8 cellular contexts compared by ENCODE assay signal in the genomic region with DNA sequence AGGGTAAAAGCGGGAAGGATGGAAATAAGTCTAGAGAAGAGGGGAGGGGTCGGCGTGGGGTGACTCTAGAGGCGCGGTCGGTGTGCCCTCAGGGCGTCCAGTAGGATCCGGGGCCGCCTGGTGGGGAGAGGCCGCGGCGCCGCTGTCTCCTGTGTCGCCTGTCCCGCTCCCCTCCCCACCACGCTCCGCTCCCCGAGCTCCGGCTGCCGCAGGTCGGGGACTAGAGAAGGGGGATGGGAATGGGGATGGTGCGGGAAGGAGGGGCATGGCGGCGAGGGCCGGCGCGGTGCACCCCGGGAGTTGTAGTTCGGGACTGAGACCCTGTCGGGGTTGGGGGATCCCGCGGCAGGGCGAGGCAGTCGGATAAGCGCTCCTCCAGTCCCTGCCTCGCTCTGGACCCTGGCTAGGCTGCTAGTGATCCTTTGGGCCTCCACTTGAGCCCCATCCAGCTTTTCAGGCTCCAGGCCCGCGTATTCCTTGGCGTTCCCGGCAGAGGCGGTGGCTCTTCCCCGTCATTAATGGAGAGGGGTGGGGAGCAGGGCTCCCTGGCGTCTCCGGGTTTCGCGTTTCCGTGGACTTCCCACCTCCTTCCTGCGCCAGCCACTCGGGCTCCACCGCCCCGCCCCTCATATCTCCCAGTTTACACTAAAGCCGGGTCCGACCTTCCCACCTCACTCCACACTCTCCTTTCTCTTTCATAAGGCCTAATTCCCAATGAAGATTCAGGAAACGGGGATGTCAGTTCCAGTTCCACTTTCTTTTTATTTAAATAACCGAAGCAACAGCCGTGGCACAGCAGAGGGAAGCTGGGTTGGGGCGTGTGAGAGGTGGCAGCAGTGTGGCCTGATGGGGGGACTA. TPM values are rescaled to one million over a fixed set of nuclear protein-coding genes. Genes with fewer than 3 reads are reported as not detected.
DNase-seq lines count a peak whose midpoint lies in the region; TF ChIP-seq lines count a peak whose summit lies in the region.

A gene with protein sequence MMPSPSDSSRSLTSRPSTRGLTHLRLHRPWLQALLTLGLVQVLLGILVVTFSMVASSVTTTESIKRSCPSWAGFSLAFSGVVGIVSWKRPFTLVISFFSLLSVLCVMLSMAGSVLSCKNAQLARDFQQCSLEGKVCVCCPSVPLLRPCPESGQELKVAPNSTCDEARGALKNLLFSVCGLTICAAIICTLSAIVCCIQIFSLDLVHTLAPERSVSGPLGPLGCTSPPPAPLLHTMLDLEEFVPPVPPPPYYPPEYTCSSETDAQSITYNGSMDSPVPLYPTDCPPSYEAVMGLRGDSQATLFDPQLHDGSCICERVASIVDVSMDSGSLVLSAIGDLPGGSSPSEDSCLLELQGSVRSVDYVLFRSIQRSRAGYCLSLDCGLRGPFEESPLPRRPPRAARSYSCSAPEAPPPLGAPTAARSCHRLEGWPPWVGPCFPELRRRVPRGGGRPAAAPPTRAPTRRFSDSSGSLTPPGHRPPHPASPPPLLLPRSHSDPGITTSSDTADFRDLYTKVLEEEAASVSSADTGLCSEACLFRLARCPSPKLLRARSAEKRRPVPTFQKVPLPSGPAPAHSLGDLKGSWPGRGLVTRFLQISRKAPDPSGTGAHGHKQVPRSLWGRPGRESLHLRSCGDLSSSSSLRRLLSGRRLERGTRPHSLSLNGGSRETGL (minus strand): TSS at position 241 of the 858 bp plus-strand sequence. CDS start 606 bp downstream, outside the sequence.

- H3K79me2 ChIP-seq in OCI-LY7 (ENCODE audit: insufficient read depth, low read depth, low read length): peaks cover 4% of the 10 kb centered on the region; the same call in 1 of the 2 replicates

- H3K4me3 ChIP-seq in HUES6 (ENCODE audit: low read depth, low read length) (peak within 1 kb of the TSS; percentile 84), OCI-LY7 (ENCODE audit: low read depth, low read length, poor library complexity, severe bottlenecking) (peak within 1 kb of the TSS; percentile 77), epithelial cell of esophagus (ENCODE audit: low read length) (peak within 1 kb of the TSS; percentile 76)

- DNase-seq in A172 (ENCODE audit: low spot score) (peak; percentile 88), OCI-LY7 (ENCODE audit: low spot score) (peak; percentile 79), activated T-cell treated with anti-CD3 and anti-CD28 coated beads for 48 hours (ENCODE audit: low read depth) (peak; percentile 78), epithelial cell of esophagus (ENCODE audit: low read depth) (peak; percentile 78), middle frontal gyrus (ENCODE audit: extremely low spot score, low spot score) (peak; percentile 76)
- peak; percentile 71 for DNase-seq in stimulated activated CD8-positive, alpha-beta memory T cell treated with anti-CD3 and anti-CD28 coated beads, Interleukin-4, amount 100 ng/mL, for 24 hours (ENCODE audit: low read depth)

- POLR2A ChIA-PET in OCI-LY7 (lab: Charles Lee): no interaction called here

- no TSS peak for BruUV-seq in OCI-LY7 (replicated peaks; lab: Mats Ljungman, UMichigan)

- peak within 1 kb of the TSS; percentile 50 for H3K9ac ChIP-seq in HUES6 (ENCODE audit: low read length)

- TF ChIP-seq POLR2A in GM18526 (IDR thresholded peaks at IDR 0.05; ENCODE audit: extremely low read depth, insufficient read length): peak; percentile 50

- H3K36me3 ChIP-seq in HUES6 (ENCODE audit: control insufficient read depth, insufficient read depth, low read length) (peaks cover 25% of the 10 kb centered on the region), OCI-LY7 (ENCODE audit: insufficient read depth, low read length) (peaks cover 40% of the 10 kb centered on the region)

- CTCF ChIA-PET in OCI-LY7 (lab: Charles Lee; ENCODE audit: unreplicated experiment): no interaction called here

- no peaks in the 10 kb centered on the region for H3K9me3 ChIP-seq in HUES6 (ENCODE audit: control insufficient read depth, insufficient read depth, low read depth, low read length)
- H3K9me3 ChIP-seq in OCI-LY7 (ENCODE audit: low read length): no peaks in the 10 kb centered on the region

- peak within 1 kb of the TSS; percentile 95 for H3K4me2 ChIP-seq in OCI-LY7 (ENCODE audit: low read length)

- H3K27me3 ChIP-seq in HUES6 (ENCODE audit: control insufficient read depth, insufficient read depth, low read length): no peaks in the 10 kb centered on the region

- peak within 1 kb of the TSS; percentile 61 for H2AFZ ChIP-seq in OCI-LY7 (ENCODE audit: low read length)

- TF ChIP-seq CTCF in OCI-LY7 (conservative IDR thresholded peaks at IDR 0.05; ENCODE audit: low read length): no peak
- TF ChIP-seq CTCF in epithelial cell of esophagus (IDR thresholded peaks at IDR 0.05; ENCODE audit: insufficient read depth, low read depth, low read length, missing control alignments): no peak

- intact Hi-C loops in OCI-LY7 (cut with micrococcal nuclease; ENCODE audit: unreplicated experiment): no loop called here

- H3K4me1 ChIP-seq in HUES6 (ENCODE audit: control insufficient read depth, insufficient read depth, low read length): peaks cover 23% of the 10 kb centered on the region
- H3K4me1 ChIP-seq in OCI-LY7 (ENCODE audit: insufficient read depth, low read length, poor library complexity, severe bottlenecking): peaks cover 27% of the 10 kb centered on the region

- no peaks in the 10 kb centered on the region for H3K9me2 ChIP-seq in OCI-LY7 (ENCODE audit: insufficient read depth, low read length)

- H3K27ac ChIP-seq in HUES6 (ENCODE audit: low read depth, low read length): no peak within 1 kb of the TSS; the same call in 1 of the 2 replicates
- H3K27ac ChIP-seq in OCI-LY7 (ENCODE audit: low read depth, low read length, poor library complexity, severe bottlenecking): no peak within 1 kb of the TSS

- no peaks in the 10 kb centered on the region for H4K20me1 ChIP-seq in OCI-LY7 (ENCODE audit: insufficient read depth, low read length)

RNA-seq across cellular contexts. Expression of the gene that starts here (rescaled TPM):
- 10.7 and 11.4 TPM in 2 replicates for total RNA-seq in A172 (2014; rRNA removed; shearing (Covaris generic))
- total RNA-seq in OCI-LY7 (2014; rRNA removed; shearing (Covaris generic)): 6.6 and 9.1 TPM in 2 replicates
- total RNA-seq in OCI-LY7 (2022): 53.1 and 59.3 TPM in 2 replicates
